ENCODE assay signal across 15 cellular contexts in the genomic region with DNA sequence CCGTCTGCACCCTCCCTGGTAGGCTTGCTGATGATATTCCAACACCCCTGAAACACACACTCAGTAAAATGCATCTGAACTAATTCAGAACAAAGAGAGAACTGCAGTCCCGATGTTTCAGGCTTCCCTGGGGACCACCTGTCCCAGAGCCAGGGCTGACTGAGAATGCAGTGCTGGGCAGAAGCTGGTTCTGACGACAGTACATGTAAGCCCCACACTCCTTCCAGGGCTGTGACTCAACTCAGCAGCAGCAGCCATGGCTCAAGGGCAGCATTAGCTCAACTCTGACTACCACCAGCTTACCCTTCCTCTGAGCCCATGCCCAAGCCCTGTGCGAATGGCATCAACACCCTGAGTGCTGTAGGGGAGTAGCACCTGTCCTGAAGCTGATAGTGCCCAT. TPM values are rescaled to one million over a fixed set of nuclear protein-coding genes. Genes with fewer than 3 reads are reported as not detected.
A peak's percentile ranks its signal among the peaks of the same experiment; 100 is the strongest.
DNase-seq lines count a peak whose midpoint lies in the region; ATAC-seq and TF ChIP-seq lines count a peak whose summit lies in the region.
"Had no signal": no experiment of that assay in that cellular context is flagged by ENCODE, and none has a peak within 500 bp of the region (broad histone marks: within the 10 kb centered on the region; RNA-seq: fewer than 3 reads in every experiment).

No MANE protein-coding gene starts in this region.

- no peak for TF ChIP-seq CTCF in epithelial cell of esophagus (IDR thresholded peaks at IDR 0.05; ENCODE audit: insufficient read depth, low read depth, low read length, missing control alignments)
- no peak for TF ChIP-seq CTCF in gastrocnemius medialis (IDR thresholded peaks at IDR 0.05 in 4 of 5, conservative IDR thresholded peaks at IDR 0.05 in 1 of 5)

- DNase-seq in DMS 273 (lab: John Stamatoyannopoulos, UW; ENCODE audit: unreplicated experiment) (peak; percentile 56), DMS 273 treated with DMSO at 0.1 percent for 48 hours (lab: John Stamatoyannopoulos, UW) (no peak), RPMI7951 (ENCODE audit: low read depth) (peak; percentile 56), epithelial cell of esophagus (ENCODE audit: low read depth) (peak; percentile 48), gastrocnemius medialis (peak in 1 of 2 donors; percentile 36), NCI-H345 (lab: John Stamatoyannopoulos, UW) (no peak)
- no peak for DNase-seq in activated CD4-positive, alpha-beta T cell treated with anti-CD3 and anti-CD28 coated beads, Interleukin-2, amount 50 U/mL, for 4 hours
- DNase-seq: CD8-positive, alpha-beta T cell; GF-D8; KG1; NCI-H1092; NCI-H2081 treated with DMSO at 0.1 percent for 48 hours had no signal

- H3K27me3 ChIP-seq in gastrocnemius medialis: no peaks in the 10 kb centered on the region
- H3K27me3 ChIP-seq: BLaER1 had no signal

- H3K36me3 ChIP-seq in gastrocnemius medialis: no peaks in the 10 kb centered on the region
- H3K36me3 ChIP-seq: BLaER1 had no signal

- ATAC-seq in gastrocnemius medialis (peak; percentile 56 to 62), GM19395 (IDR thresholded peaks at IDR 0.05; ENCODE audit: unreplicated experiment) (no peak)
- ATAC-seq: CD8-positive, alpha-beta T cell had no signal

- no peaks in the 10 kb centered on the region for H3K4me1 ChIP-seq in gastrocnemius medialis

- TF ChIP-seq POLR2A in gastrocnemius medialis (IDR thresholded peaks at IDR 0.05): no peak

- intact Hi-C loops in gastrocnemius medialis (cut with DNase I; ENCODE audit: low total_unique reads): no loop called here

- H3K27ac ChIP-seq in gastrocnemius medialis: no peak overlapping the region
- H3K27ac ChIP-seq: 22Rv1, BLaER1 had no signal

- in situ Hi-C loops in gastrocnemius medialis (cut with MboI; ENCODE audit: low sequenced_read_pairs in 4 of 4): no loop called here

- H3K9me3 ChIP-seq in gastrocnemius medialis: no peaks in the 10 kb centered on the region

- H3K4me3 ChIP-seq in epithelial cell of esophagus (ENCODE audit: low read length): no peak overlapping the region
- no peak overlapping the region for H3K4me3 ChIP-seq in gastrocnemius medialis
- H3K4me3 ChIP-seq: BLaER1 had no signal

RNA-seq across cellular contexts. Expression of a gene that starts 56.4 kb away (rescaled TPM):
- total RNA-seq in RPMI7951 (2014; rRNA removed; shearing (Covaris generic)): 12.9 and 21.0 TPM in 2 replicates
- total RNA-seq in gastrocnemius medialis: 10 to 100 TPM in 1 of 4 donors, 1 to 10 TPM in 3; 3.1 to 22.7 (median 3.9) TPM

Comparison
In these comparisons a context has a peak if more than half of its experiments do, and no peak if none do; other contexts are left out.
1. DNase-seq: peak in DMS 273 (single experiment), RPMI7951 (single experiment) and epithelial cell of esophagus (single experiment); none in DMS 273 treated with DMSO at 0.1 percent for 48 hours (single experiment), NCI-H345 (single experiment) and activated CD4-positive, alpha-beta T cell treated with anti-CD3 and anti-CD28 coated beads, Interleukin-2, amount 50 U/mL, for 4 hours (0 of 2).